11 cellular contexts compared by ENCODE assay signal in genomic region chr4:76206222-76206942, GRCh38. TPM values are rescaled to one million over a fixed set of nuclear protein-coding genes. Genes with fewer than 3 reads are reported as not detected.
A peak's percentile ranks its signal among the peaks of the same experiment; 100 is the strongest.
DNase-seq lines count a peak whose midpoint lies in the region; ATAC-seq and TF ChIP-seq lines count a peak whose summit lies in the region.
"Had no signal": no experiment of that assay in that cellular context is flagged by ENCODE, and none has a peak within 500 bp of the region (broad histone marks: within the 10 kb centered on the region; RNA-seq: fewer than 3 reads in every experiment).

No MANE protein-coding gene starts in this region.

- no peak overlapping the region for H3K27ac Mint-ChIP-seq in T-cell
- H3K27ac Mint-ChIP-seq: activated T-cell treated with anti-CD3 and anti-CD28 coated beads, Interleukin-2, amount 50 U/mL, for 72 hours had no signal

- H2BK120ac ChIP-seq in trophoblast cell (ENCODE audit: insufficient read depth, low read length, poor library complexity): no peak overlapping the region

- H3K4me1 ChIP-seq in trophoblast cell (ENCODE audit: control insufficient read depth in 1 of 2, insufficient read depth in 2 of 2, low read length in 2 of 2): no peaks in the 10 kb centered on the region

- H3K4me3 ChIP-seq in AG04450 (ENCODE audit: low read depth, low read length) (no peak overlapping the region), SK-N-MC (peak overlapping the region; percentile 7; the same call in 1 of the 2 replicates), fibroblast of mammary gland (ENCODE audit: control insufficient read depth, low read depth, low read length) (no peak overlapping the region), trophoblast cell (ENCODE audit: low read depth, low read length) (no peak overlapping the region)

- no peak overlapping the region for H4K91ac ChIP-seq in trophoblast cell (ENCODE audit: low read depth, low read length)

- H2BK12ac ChIP-seq in trophoblast cell (ENCODE audit: low read length): no peak overlapping the region

- peaks cover 50 to 65% (median 62%) of the 10 kb centered on the region in 3 donors for H3K4me1 Mint-ChIP-seq in T-cell

- H3K9me3 ChIP-seq in AG04450 (ENCODE audit: control insufficient read depth, insufficient read depth, low read length): no peaks in the 10 kb centered on the region
- H3K9me3 ChIP-seq in SK-N-MC (ENCODE audit: low read depth, low read length): no peaks in the 10 kb centered on the region
- H3K9me3 ChIP-seq in trophoblast cell (ENCODE audit: insufficient read depth, low read depth, low read length): no peaks in the 10 kb centered on the region

- no peaks in the 10 kb centered on the region for H3K79me2 ChIP-seq in trophoblast cell (ENCODE audit: control insufficient read depth, insufficient read depth, low read length, poor library complexity)

- TF ChIP-seq CTCF in AG04450 (IDR thresholded peaks at IDR 0.05; ENCODE audit: low read depth, low read length) (no peak), fibroblast of mammary gland (conservative IDR thresholded peaks at IDR 0.05; ENCODE audit: control insufficient read depth, insufficient read depth, low read depth, low read length) (no peak)

- CTCF ChIA-PET in AG04450 (lab: Charles Lee): interaction anchor here (0.6 to 7.4 kb wide), 3 partner anchors 26 to 63 kb away, joined by 3 to 55 read pairs (median 24); no protein-coding TSS in a partner anchor
- CTCF ChIA-PET in T-cell (lab: Charles Lee): no interaction called here

- DNase-seq in AG04450 (ENCODE audit: low read depth, low spot score) (no peak), SK-N-MC (ENCODE audit: low read depth, low spot score) (no peak), fibroblast of mammary gland (ENCODE audit: low read depth) (peak; percentile 61), trophoblast cell (peak; percentile 86 to 98), SW480 (ENCODE audit: low spot score) (no peak), T-cell (no peak), NCI-H510A (lab: John Stamatoyannopoulos, UW) (no peak)
- DNase-seq: activated T-cell treated with anti-CD3 and anti-CD28 coated beads, Interleukin-2, amount 50 U/mL, for 72 hours; NCI-H1105; posterior cingulate gyrus had no signal

- H3K9ac ChIP-seq in SK-N-MC (ENCODE audit: insufficient read length): no peak overlapping the region
- H3K9ac ChIP-seq in trophoblast cell (ENCODE audit: low read length): no peak overlapping the region

- no peak overlapping the region for H3K4ac ChIP-seq in trophoblast cell (ENCODE audit: low read depth, low read length)

- H2BK5ac ChIP-seq in trophoblast cell (ENCODE audit: low read depth, low read length, poor library complexity): no peak overlapping the region

- H4K8ac ChIP-seq in trophoblast cell (ENCODE audit: low read depth, low read length): no peak overlapping the region

- H3K4me2 ChIP-seq in trophoblast cell (ENCODE audit: low read length): no peak overlapping the region

- H4K12ac ChIP-seq in trophoblast cell (ENCODE audit: low read depth, low read length): no peak overlapping the region

- H3K9me3 Mint-ChIP-seq in T-cell: no peaks in the 10 kb centered on the region
- H3K9me3 Mint-ChIP-seq: activated T-cell treated with anti-CD3 and anti-CD28 coated beads, Interleukin-2, amount 50 U/mL, for 72 hours had no signal

- H3K4me3 Mint-ChIP-seq in T-cell: no peak overlapping the region
- H3K4me3 Mint-ChIP-seq: activated T-cell treated with anti-CD3 and anti-CD28 coated beads, Interleukin-2, amount 50 U/mL, for 72 hours had no signal

- H3K23ac ChIP-seq in trophoblast cell (ENCODE audit: low read length): no peak overlapping the region

- H3K79me1 ChIP-seq in trophoblast cell (ENCODE audit: low read length): no peaks in the 10 kb centered on the region

- H3K36me3 ChIP-seq in SK-N-MC (ENCODE audit: insufficient read depth, low read length) (no peaks in the 10 kb centered on the region), trophoblast cell (ENCODE audit: control insufficient read depth in 1 of 2, insufficient read depth in 2 of 2, low read length in 2 of 2) (no peaks in the 10 kb centered on the region)

- POLR2A ChIA-PET in AG04450 (lab: Yijun Ruan, JAX): no interaction called here
- POLR2A ChIA-PET in T-cell (lab: Charles Lee): interaction anchor here in 1 of 2 donors (0.9 kb wide), 1 partner anchor 22 kb away, joined by 4 read pairs; no protein-coding TSS in a partner anchor

- H2AFZ ChIP-seq in trophoblast cell (ENCODE audit: insufficient read depth, low read length, poor library complexity): no peak overlapping the region

- ATAC-seq in GM21717 (IDR thresholded peaks at IDR 0.05; ENCODE audit: unreplicated experiment) (no peak), T-cell (replicated peaks in 1 of 4) (no peak)
- ATAC-seq: activated T-cell treated with anti-CD3 and anti-CD28 coated beads, Interleukin-2, amount 50 U/mL, for 72 hours had no signal

- H3K27me3 ChIP-seq in AG04450 (ENCODE audit: control insufficient read depth, insufficient read depth, low read length) (no peaks in the 10 kb centered on the region), trophoblast cell (ENCODE audit: insufficient read depth, low read length) (no peaks in the 10 kb centered on the region)

- peak overlapping the region; percentile 25 for H3K27ac ChIP-seq in AG04450 (ENCODE audit: low read depth, low read length)
- H3K27ac ChIP-seq in SK-N-MC: no peak overlapping the region
- no peak overlapping the region for H3K27ac ChIP-seq in trophoblast cell (ENCODE audit: low read depth, low read length)

- no peak overlapping the region for H2AK5ac ChIP-seq in trophoblast cell (ENCODE audit: low read length)

- WGBS in trophoblast cell (ENCODE audit: extremely low coverage, insufficient coverage, insufficient read length): no CpG with 5 or more reads among the region's 7 CpGs

- H3K14ac ChIP-seq in trophoblast cell (ENCODE audit: low read length): no peak overlapping the region

- H3K18ac ChIP-seq in trophoblast cell (ENCODE audit: low read length): no peak overlapping the region

- no peaks in the 10 kb centered on the region for H3K36me3 Mint-ChIP-seq in T-cell

- no peaks in the 10 kb centered on the region for H3K27me3 Mint-ChIP-seq in T-cell

RNA-seq across cellular contexts. Expression of gene SCARB2, which starts 7.2 kb away (rescaled TPM):
- 152 and 161 TPM in 2 replicates for polyA plus RNA-seq in AG04450 (2011; rRNA removed)
- 152 and 164 TPM in 2 replicates for polyA minus RNA-seq in AG04450 (2011; rRNA and poly(A)+ RNA removed)
- polyA plus RNA-seq in trophoblast cell (2013): 45.2 and 49.8 TPM in 2 replicates
- 10 to 100 TPM; 20.9 to 37.3 (median 23.2) TPM for total RNA-seq in T-cell

RNA-seq across cellular contexts. Expression of gene FAM47E, which starts 45.1 kb away (rescaled TPM):
- 0.06 TPM in 1 of 2 replicates, not detected in the other for polyA plus RNA-seq in AG04450 (2011; rRNA removed)
- polyA minus RNA-seq in AG04450 (2011; rRNA and poly(A)+ RNA removed): 0.17 TPM in 1 of 2 replicates, not detected in the other
- 0.38 and 0.47 TPM in 2 replicates for polyA plus RNA-seq in trophoblast cell (2013)
- total RNA-seq in T-cell: under 1 TPM in 1 of 5 donors, not detected in 4; 0.19 TPM
- total RNA-seq: activated T-cell treated with anti-CD3 and anti-CD28 coated beads, Interleukin-2, amount 50 U/mL, for 72 hours had no signal

RNA-seq across cellular contexts. Expression of gene NUP54, which starts 58.2 kb away (rescaled TPM):
- polyA plus RNA-seq in AG04450 (2011; rRNA removed): 33.4 and 54.5 TPM in 2 replicates
- polyA minus RNA-seq in AG04450 (2011; rRNA and poly(A)+ RNA removed): 54.7 and 79.6 TPM in 2 replicates
- polyA plus RNA-seq in trophoblast cell (2013): 28.5 and 29.6 TPM in 2 replicates
- 10 to 100 TPM; 39.5 to 88.9 (median 48.3) TPM for total RNA-seq in T-cell

Comparison
In these comparisons a context has a peak if more than half of its experiments do, and no peak if none do; other contexts are left out.
1. DNase-seq: peak in fibroblast of mammary gland (single experiment) and trophoblast cell (2 of 2); none in AG04450 (single experiment), SK-N-MC (single experiment), SW480 (single experiment), T-cell (0 of 34) and NCI-H510A (single experiment).